Comparison of ENCODE assay signal across 8 cellular contexts in the genomic region with DNA sequence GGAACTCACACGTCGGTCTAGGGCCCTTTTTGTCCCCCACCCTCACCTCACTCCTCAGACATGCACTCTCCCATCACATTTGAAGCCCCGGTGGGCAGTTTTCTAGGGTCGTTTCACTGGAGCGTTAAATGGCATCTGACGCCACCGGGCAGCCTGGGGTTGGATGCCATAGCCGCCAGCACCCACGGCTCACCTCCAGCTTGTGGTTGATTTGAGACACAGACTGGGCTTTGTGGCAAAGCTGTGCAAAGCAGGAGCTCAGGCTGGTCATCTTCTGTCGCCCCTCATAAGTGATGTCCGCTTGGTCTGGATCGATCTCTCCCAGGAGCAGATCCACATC. TPM values are rescaled to one million over a fixed set of nuclear protein-coding genes. Genes with fewer than 3 reads are reported as not detected.
A peak's percentile ranks its signal among the peaks of the same experiment; 100 is the strongest.
DNase-seq lines count a peak whose midpoint lies in the region; ATAC-seq and TF ChIP-seq lines count a peak whose summit lies in the region.

No MANE protein-coding gene starts in this region.

- TF ChIP-seq CTCF in CD4-positive, alpha-beta T cell (IDR thresholded peaks at IDR 0.05) = no peak

- H3K9me3 ChIP-seq in CD4-positive, alpha-beta T cell (ENCODE audit: control insufficient read depth, low read length) = no peaks in the 10 kb centered on the region
- H3K9me3 ChIP-seq in skeletal muscle satellite cell (replicated peaks; ENCODE audit: low read length) = no peaks in the 10 kb centered on the region

- peaks cover 9% of the 10 kb centered on the region for H3K4me1 ChIP-seq in skeletal muscle satellite cell (ENCODE audit: control insufficient read depth, insufficient read depth, low read length)

- peak overlapping the region; percentile 99 for H3K4me3 Mint-ChIP-seq in CD4-positive, alpha-beta T cell
- peak overlapping the region; percentile 98 to 99 for H3K4me3 Mint-ChIP-seq in activated T-cell treated with anti-CD3 and anti-CD28 coated beads, Interleukin-2, amount 50 U/mL, for 72 hours

- no peaks in the 10 kb centered on the region for H3K27me3 ChIP-seq in CD4-positive, alpha-beta T cell (ENCODE audit: control insufficient read depth, insufficient read depth, low read length)
- H3K27me3 ChIP-seq in skeletal muscle satellite cell (ENCODE audit: control insufficient read depth, insufficient read depth, low read length) = no peaks in the 10 kb centered on the region

- H3K4me3 ChIP-seq in skeletal muscle satellite cell (ENCODE audit: low read length) = peak overlapping the region; percentile 97

- CTCF ChIA-PET in CD4-positive, alpha-beta T cell (lab: Charles Lee) = no interaction called here

- H3K27ac ChIP-seq in CD4-positive, alpha-beta T cell (ENCODE audit: low read depth, low read length) = peak overlapping the region; percentile 82

- H3K4me2 ChIP-seq in skeletal muscle satellite cell (ENCODE audit: low read length) = peak overlapping the region; percentile 81

- ATAC-seq in CD4-positive, alpha-beta T cell (ENCODE audit: poor library complexity) = no peak
- ATAC-seq in GM19463 (IDR thresholded peaks at IDR 0.05; ENCODE audit: unreplicated experiment) (peak; percentile 10), HG03460 (IDR thresholded peaks at IDR 0.05; ENCODE audit: unreplicated experiment) (peak; percentile 12), left ventricle myocardium superior (peak; percentile 18)
- ATAC-seq in activated T-cell treated with anti-CD3 and anti-CD28 coated beads, Interleukin-2, amount 50 U/mL, for 72 hours (replicated peaks in 1 of 2) = peak; percentile 11 to 14

- peak overlapping the region; percentile 92 for H3K27ac Mint-ChIP-seq in CD4-positive, alpha-beta T cell
- peak overlapping the region; percentile 97 for H3K27ac Mint-ChIP-seq in activated T-cell treated with anti-CD3 and anti-CD28 coated beads, Interleukin-2, amount 50 U/mL, for 72 hours

- peak overlapping the region; percentile 82 for H3K9ac ChIP-seq in skeletal muscle satellite cell (ENCODE audit: low read depth, low read length)

- H3K36me3 Mint-ChIP-seq in CD4-positive, alpha-beta T cell (ENCODE audit: low read depth) = peaks cover 33% of the 10 kb centered on the region
- peaks cover 9 to 19% of the 10 kb centered on the region in 2 donors for H3K36me3 Mint-ChIP-seq in activated T-cell treated with anti-CD3 and anti-CD28 coated beads, Interleukin-2, amount 50 U/mL, for 72 hours (ENCODE audit: insufficient read depth in 2 of 2)

- intact Hi-C loops in CD4-positive, alpha-beta T cell (cut with DNase I, micrococcal nuclease) = loop anchor here (1.0 to 10.0 kb wide), 6 partner anchors 53 to 1753 kb away; a partner anchor contains a TSS
- intact Hi-C loops in left ventricle myocardium superior (cut with micrococcal nuclease) = no loop called here

- POLR2A ChIA-PET in CD4-positive, alpha-beta T cell (lab: Charles Lee) = interaction anchor here (0.6 to 2.7 kb wide), 17 partner anchors 11 to 1501 kb away, joined by 3 to 37 read pairs (median 6); a partner anchor contains a TSS

- H3K36me3 ChIP-seq in skeletal muscle satellite cell (ENCODE audit: insufficient read depth, low read length) = peaks cover 20% of the 10 kb centered on the region

- H3K4me1 Mint-ChIP-seq in CD4-positive, alpha-beta T cell (ENCODE audit: low read depth) = peaks cover 52% of the 10 kb centered on the region
- H3K4me1 Mint-ChIP-seq in activated T-cell treated with anti-CD3 and anti-CD28 coated beads, Interleukin-2, amount 50 U/mL, for 72 hours (ENCODE audit: low read depth) = peaks cover 50% of the 10 kb centered on the region

- no peaks in the 10 kb centered on the region for H3K27me3 Mint-ChIP-seq in CD4-positive, alpha-beta T cell
- no peaks in the 10 kb centered on the region for H3K27me3 Mint-ChIP-seq in activated T-cell treated with anti-CD3 and anti-CD28 coated beads, Interleukin-2, amount 50 U/mL, for 72 hours (ENCODE audit: low read depth)

- no peaks in the 10 kb centered on the region for H3K9me3 Mint-ChIP-seq in CD4-positive, alpha-beta T cell
- H3K9me3 Mint-ChIP-seq in activated T-cell treated with anti-CD3 and anti-CD28 coated beads, Interleukin-2, amount 50 U/mL, for 72 hours = peaks cover 0 to under 1% of the 10 kb centered on the region in 2 donors

- peak in 1 of 10 experiments; percentile 36 for DNase-seq in CD4-positive, alpha-beta T cell
- DNase-seq in activated T-cell treated with anti-CD3 and anti-CD28 coated beads, Interleukin-2, amount 50 U/mL, for 72 hours = no peak
- DNase-seq in left ventricle myocardium superior (peak; percentile 31), HuH-7.5 (ENCODE audit: low spot score) (no peak), hippocampal formation (lab: John Stamatoyannopoulos, UW) (no peak)

RNA-seq across cellular contexts. Expression of a gene that starts 0.5 kb away (rescaled TPM):
- total RNA-seq in CD4-positive, alpha-beta T cell = 10 to 100 TPM in 1 of 2 experiments, 1 to 10 TPM in 1; 9.7 to 10.8 TPM
- 10 to 100 TPM; 16.8 to 20.1 TPM for total RNA-seq in activated T-cell treated with anti-CD3 and anti-CD28 coated beads, Interleukin-2, amount 50 U/mL, for 72 hours
- total RNA-seq in left ventricle myocardium superior = 19.3 TPM
- 36.3 and 46.1 TPM in 2 replicates for total RNA-seq in skeletal muscle satellite cell (2012; rRNA removed)
